ENCODE assay signal across 11 cellular contexts in genomic region chr2:102523647-102524046, GRCh38.
DNase-seq lines count a peak whose midpoint lies in the region; ATAC-seq and TF ChIP-seq lines count a peak whose summit lies in the region.
"Had no signal": no experiment of that assay in that cellular context is flagged by ENCODE, and none has a peak within 500 bp of the region (broad histone marks: within the 10 kb centered on the region; RNA-seq: fewer than 3 reads in every experiment).

No MANE protein-coding gene starts in this region.

- no peak overlapping the region for H3K4me3 ChIP-seq in epithelial cell of esophagus (ENCODE audit: low read length)

- ATAC-seq in HG03159 (IDR thresholded peaks at IDR 0.05; ENCODE audit: unreplicated experiment) = no peak
- ATAC-seq: HCT116 had no signal

- no peak for TF ChIP-seq CTCF in epithelial cell of esophagus (IDR thresholded peaks at IDR 0.05; ENCODE audit: insufficient read depth, low read depth, low read length, missing control alignments)

- DNase-seq in activated gamma-delta T cell (lab: John Stamatoyannopoulos, UW) (peak; percentile 3), activated gamma-delta T cell treated with Interleukin-2 at 50 U/mL for 16 hours (no peak), epithelial cell of esophagus (ENCODE audit: low read depth) (peak; percentile 41), kidney tubule cell (ENCODE audit: low spot score) (peak; percentile 80), midbrain (lab: John Stamatoyannopoulos, UW) (no peak)
- DNase-seq in activated naive CD4-positive, alpha-beta T cell (lab: John Stamatoyannopoulos, UW) = no peak
- DNase-seq: CD8-positive, alpha-beta T cell; COR-L47; DMS53 had no signal

Comparison
In these comparisons a context has a peak if more than half of its experiments do, and no peak if none do; other contexts are left out.
1. DNase-seq: peak in activated gamma-delta T cell (single experiment), epithelial cell of esophagus (single experiment) and kidney tubule cell (single experiment); none in activated gamma-delta T cell treated with Interleukin-2 at 50 U/mL for 16 hours (single experiment), activated naive CD4-positive, alpha-beta T cell (0 of 4) and midbrain (single experiment).